17 cellular contexts compared by ENCODE assay signal in genomic region chr5:102663771-102664530, GRCh38.
DNase-seq lines count a peak whose midpoint lies in the region; ATAC-seq, FAIRE-seq and TF ChIP-seq lines count a peak whose summit lies in the region.
"Had no signal": no experiment of that assay in that cellular context is flagged by ENCODE, and none has a peak within 500 bp of the region (broad histone marks: within the 10 kb centered on the region; RNA-seq: fewer than 3 reads in every experiment).

No MANE protein-coding gene starts in this region.

- H3K4me1 ChIP-seq in right cardiac atrium (ENCODE audit: control insufficient read depth, insufficient read depth, low read length), result no peaks in the 10 kb centered on the region
- H3K4me1 ChIP-seq in foreskin keratinocyte, result no peaks in the 10 kb centered on the region

- ATAC-seq in right cardiac atrium (peak; percentile 13 to 23), foreskin keratinocyte (peak; percentile 74), HG03139 (IDR thresholded peaks at IDR 0.05; ENCODE audit: unreplicated experiment) (no peak)

- intact Hi-C loops in right cardiac atrium (cut with DNase I), result no loop called here
- intact Hi-C loops in cardiac septum (cut with DNase I), result no loop called here

- DNase-seq in right cardiac atrium, result no peak
- DNase-seq in cardiac septum (ENCODE audit: low spot score), result no peak
- DNase-seq in amniotic epithelial cell (ENCODE audit: low read depth), result peak; percentile 17
- DNase-seq in foreskin keratinocyte, result peak; percentile 61 to 81
- no peak for DNase-seq in urothelium cell line (ENCODE audit: low spot score)
- DNase-seq in SW480 (ENCODE audit: low spot score), result no peak
- no peak for DNase-seq in NCI-H524 (lab: John Stamatoyannopoulos, UW)
- DNase-seq: activated CD4-positive, alpha-beta memory T cell treated with anti-CD3 and anti-CD28 coated beads, Interleukin-2, amount 10 ng/mL, durations not matched to agents 7 days and 5 days; activated gamma-delta T cell; DND-41; MG63; midbrain; stimulated activated CD8-positive, alpha-beta memory T cell treated with anti-CD3 and anti-CD28 coated beads, Interleukin-4, amount 100 ng/mL, for 48 hours; upper lobe of left lung had no signal

- H3K4me3 ChIP-seq in right cardiac atrium (ENCODE audit: low read length), result no peak overlapping the region
- H3K4me3 ChIP-seq: MG63, upper lobe of left lung had no signal

- H3K27me3 ChIP-seq in right cardiac atrium (ENCODE audit: control insufficient read depth, insufficient read depth) (no peaks in the 10 kb centered on the region), foreskin keratinocyte (peaks cover 20% of the 10 kb centered on the region)
- H3K27me3 ChIP-seq: MG63, upper lobe of left lung had no signal

- no peak for FAIRE-seq in urothelium cell line (lab: Jason Lieb, UNC)
- FAIRE-seq: H1 had no signal

- TF ChIP-seq CTCF in foreskin keratinocyte (conservative IDR thresholded peaks at IDR 0.05), result no peak

- H3K27ac ChIP-seq in right cardiac atrium (ENCODE audit: low read length) (no peak overlapping the region), foreskin keratinocyte (no peak overlapping the region)
- H3K27ac ChIP-seq: parathyroid adenoma, upper lobe of left lung had no signal

- WGBS in right cardiac atrium, result 41% methylated on average over 1 of the region's 1 CpG

- H3K9me3 ChIP-seq in right cardiac atrium (ENCODE audit: control insufficient read depth, low read length), result no peaks in the 10 kb centered on the region
- H3K9me3 ChIP-seq: MG63, upper lobe of left lung had no signal

Comparison
In these comparisons a context has a peak if more than half of its experiments do, and no peak if none do; other contexts are left out.
1. DNase-seq: peak in amniotic epithelial cell (single experiment) and foreskin keratinocyte (2 of 2); none in right cardiac atrium (0 of 3), cardiac septum (single experiment), urothelium cell line (single experiment), SW480 (single experiment) and NCI-H524 (0 of 2).